ENCODE assay signal across 8 cellular contexts in genomic region chr3:30894521-30895289, GRCh38. TPM values are rescaled to one million over a fixed set of nuclear protein-coding genes. Genes with fewer than 3 reads are reported as not detected.
A peak's percentile ranks its signal among the peaks of the same experiment; 100 is the strongest.
DNase-seq lines count a peak whose midpoint lies in the region; ATAC-seq, FAIRE-seq and TF ChIP-seq lines count a peak whose summit lies in the region.

Gene GADL1, minus strand, starts transcription at chr3:30894661. Its CDS starts 47 bp downstream, at chr3:30894614.

- intact Hi-C loops in pancreas (cut with DNase I), result no loop called here

- in situ Hi-C loops in KBM-7 (cut with MboI; ENCODE audit: low pct_unique_long_range_greater_than_20kb, low sequenced_read_pairs), result no loop called here

- FAIRE-seq in pancreas (lab: Jason Lieb, UNC), result no peak
- FAIRE-seq in GM19239 (lab: Jason Lieb, UNC), result no peak

- DNase-seq in BE2C (peak; percentile 5), KBM-7 (peak; percentile 26), glomerular visceral epithelial cell (ENCODE audit: extremely low spot score) (peak; percentile 30), pancreas (peak in 5 of 6 donors; percentile 9 to 73 (median 20)), GM19239 (ENCODE audit: insufficient read length, low spot score) (no peak)
- DNase-seq in activated T-cell treated with anti-CD3 and anti-CD28 coated beads, Interleukin-2, amount 50 U/mL, for 4 hours, result no peak

- H3K4me3 ChIP-seq in BE2C (ENCODE audit: low read depth, low read length), result no peak within 1 kb of the TSS
- H3K4me3 ChIP-seq in pancreas, result peak within 1 kb of the TSS; percentile 15 to 59 (median 32)

- no peaks in the 10 kb centered on the region for H3K9me3 Mint-ChIP-seq in activated T-cell treated with anti-CD3 and anti-CD28 coated beads, Interleukin-2, amount 50 U/mL, for 4 hours

- ATAC-seq in activated T-cell treated with anti-CD3 and anti-CD28 coated beads, Interleukin-2, amount 50 U/mL, for 4 hours, result peak in 1 of 2 donors; percentile 58
- ATAC-seq in pancreas (peak in 3 of 4 donors; percentile 67 to 78 (median 69)), GM21576 (IDR thresholded peaks at IDR 0.05; ENCODE audit: unreplicated experiment) (no peak), GM18517 (IDR thresholded peaks at IDR 0.05; ENCODE audit: unreplicated experiment) (no peak)

- H3K27me3 ChIP-seq in BE2C (peaks cover 29% of the 10 kb centered on the region), pancreas (peaks cover 0 to 6% (median 2%) of the 10 kb centered on the region in 4 donors)

- no peaks in the 10 kb centered on the region for H3K36me3 Mint-ChIP-seq in activated T-cell treated with anti-CD3 and anti-CD28 coated beads, Interleukin-2, amount 50 U/mL, for 4 hours (ENCODE audit: insufficient read depth)

- no peak for TF ChIP-seq CTCF in BE2C (IDR thresholded peaks at IDR 0.05; ENCODE audit: low read depth, low read length)
- no peak for TF ChIP-seq CTCF in pancreas (IDR thresholded peaks at IDR 0.05)

- 2 to 3% methylated on average over 38 of the region's 38 CpGs for WGBS in pancreas, 2 donors

- H3K4me1 Mint-ChIP-seq in activated T-cell treated with anti-CD3 and anti-CD28 coated beads, Interleukin-2, amount 50 U/mL, for 4 hours (ENCODE audit: low read depth), result peaks cover 16% of the 10 kb centered on the region

- no peaks in the 10 kb centered on the region for H3K36me3 ChIP-seq in BE2C
- H3K36me3 ChIP-seq in pancreas, result no peaks in the 10 kb centered on the region

- no peak within 1 kb of the TSS for H3K27ac ChIP-seq in pancreas

- H3K4me1 ChIP-seq in BE2C, result no peaks in the 10 kb centered on the region
- no peaks in the 10 kb centered on the region for H3K4me1 ChIP-seq in pancreas

- H3K9me3 ChIP-seq in BE2C (no peaks in the 10 kb centered on the region), pancreas (no peaks in the 10 kb centered on the region)

- H3K27me3 Mint-ChIP-seq in activated T-cell treated with anti-CD3 and anti-CD28 coated beads, Interleukin-2, amount 50 U/mL, for 4 hours (ENCODE audit: low read depth), result peaks cover 31% of the 10 kb centered on the region

- peak within 1 kb of the TSS; percentile 62 for H3K4me3 Mint-ChIP-seq in activated T-cell treated with anti-CD3 and anti-CD28 coated beads, Interleukin-2, amount 50 U/mL, for 4 hours

RNA-seq across cellular contexts. Expression of gene GADL1, which starts in this region (rescaled TPM):
- polyA plus RNA-seq in BE2C (2012; ENCODE audit: insufficient read depth, insufficient read length, low read depth), result not detected
- not detected for total RNA-seq in activated T-cell treated with anti-CD3 and anti-CD28 coated beads, Interleukin-2, amount 50 U/mL, for 4 hours
- total RNA-seq in pancreas, result not detected
- polyA plus RNA-seq in pancreas, result under 1 TPM in 1 of 2 donors, not detected in 1; 0.07 TPM

Comparison
In these comparisons a context has a peak if more than half of its experiments do, and no peak if none do; other contexts are left out.
1. Peak in DNase-seq, ATAC-seq and H3K4me3 ChIP-seq in pancreas; RNA of the gene not detected or under 1 TPM.
2. DNase-seq: peak in BE2C (single experiment), KBM-7 (single experiment) and glomerular visceral epithelial cell (single experiment); none in activated T-cell treated with anti-CD3 and anti-CD28 coated beads, Interleukin-2, amount 50 U/mL, for 4 hours (single experiment) and GM19239 (single experiment).